ENCODE assay signal across 9 cellular contexts in genomic region chr11:24386551-24387404, GRCh38.
DNase-seq lines count a peak whose midpoint lies in the region; ATAC-seq, FAIRE-seq and TF ChIP-seq lines count a peak whose summit lies in the region.
"Had no signal": no experiment of that assay in that cellular context is flagged by ENCODE, and none has a peak within 500 bp of the region (broad histone marks: within the 10 kb centered on the region; RNA-seq: fewer than 3 reads in every experiment).

No MANE protein-coding gene starts in this region.

- peak; percentile 29 for DNase-seq in AG08396 (ENCODE audit: low spot score)
- peak; percentile 1 for DNase-seq in HFF-Myc (ENCODE audit: extremely low read depth, low read depth)
- DNase-seq in SK-MEL-5 (ENCODE audit: low read depth, low spot score): peak; percentile 72
- peak; percentile 3 for DNase-seq in hepatic stellate cell (ENCODE audit: low spot score)
- DNase-seq in CD1c-positive myeloid dendritic cell (ENCODE audit: extremely low spot score): no peak
- DNase-seq in GM12892 (ENCODE audit: insufficient read length): no peak

- in situ Hi-C loops in SK-MEL-5 (cut with HindIII; ENCODE audit: low pct_unique_long_range_greater_than_20kb, low sequenced_read_pairs): no loop called here

- no peak for TF ChIP-seq POLR2A in GM12892 (IDR thresholded peaks at IDR 0.05; ENCODE audit: low read depth, low read length)

- no peak for FAIRE-seq in GM12892 (lab: Jason Lieb, UNC)

- peak; percentile 29 for TF ChIP-seq CTCF in HFF-Myc (IDR thresholded peaks at IDR 0.05; ENCODE audit: low read depth, low read length, missing control alignments)

- H3K4me3 ChIP-seq in HFF-Myc (replicated peaks; ENCODE audit: low read depth, low read length): no peak overlapping the region
- H3K4me3 ChIP-seq: tibial nerve had no signal

- ATAC-seq in GM18873 (IDR thresholded peaks at IDR 0.05; ENCODE audit: low FRiP score, unreplicated experiment) (no peak), HG02970 (IDR thresholded peaks at IDR 0.05; ENCODE audit: low FRiP score, unreplicated experiment) (no peak)

Comparison
In these comparisons a context has a peak if more than half of its experiments do, and no peak if none do; other contexts are left out.
1. DNase-seq: peak in AG08396 (single experiment), HFF-Myc (single experiment), SK-MEL-5 (single experiment) and hepatic stellate cell (single experiment); none in CD1c-positive myeloid dendritic cell (single experiment) and GM12892 (single experiment).